Comparison of ENCODE assay signal across 2 cellular contexts in genomic region chr10:31923389-31923788, GRCh38.
TF ChIP-seq lines count a peak whose summit lies in the region.

No MANE protein-coding gene starts in this region.

TF ChIP-seq in HEK293, 187 proteins besides CTCF, POLR2A, EP300 and RAD21:
- TF ChIP-seq ZNF146 (tag by site-specific recombination; IDR thresholded peaks at IDR 0.05) (peak; percentile 69; the same call in 1 of the 2 replicates), GLIS1 (tag by site-specific recombination; IDR thresholded peaks at IDR 0.05) (no peak)

TF ChIP-seq in K562, 482 proteins besides CTCF, POLR2A, EP300 and RAD21:
- TF ChIP-seq ZNF146 (CRISPR knock-in tag; IDR thresholded peaks at IDR 0.05; ENCODE audit: unreplicated experiment) (peak; percentile 23), XRCC5 (IDR thresholded peaks at IDR 0.05; ENCODE audit: low read depth, low read length) (no peak), ZFX (CRISPR knock-in tag; IDR thresholded peaks at IDR 0.05) (no peak), SMC3 (conservative IDR thresholded peaks at IDR 0.05; ENCODE audit: insufficient read depth, low read depth, low read length) (no peak), MAFF (IDR thresholded peaks at IDR 0.05; ENCODE audit: low read length) (no peak), PHTF2 (CRISPR knock-in tag; IDR thresholded peaks at IDR 0.05) (no peak), CHD1 (IDR thresholded peaks at IDR 0.05; ENCODE audit: low read length) (no peak), NFXL1 (CRISPR knock-in tag; IDR thresholded peaks at IDR 0.05) (no peak)
TF ChIP-seq in K562: peak in this region for 1.
